In genomic region chr6:103798166-103798565, GRCh38 we compare ENCODE assay signal across 28 cellular contexts.
"Had no signal": no experiment of that assay in that cellular context is flagged by ENCODE, and none has a peak within 500 bp of the region (broad histone marks: within the 10 kb centered on the region; RNA-seq: fewer than 3 reads in every experiment).

No MANE protein-coding gene starts in this region.

- H3K27ac ChIP-seq: coronary artery, heart left ventricle, pancreas, prostate gland, uterus had no signal

- H3K27me3 Mint-ChIP-seq: activated B cell treated with CpG ODN at 0.5 μM for 24 hours; activated CD8-positive, alpha-beta memory T cell treated with anti-CD3 and anti-CD28 coated beads, Interleukin-2, amount 10 ng/mL, durations not matched to agents 7 days and 5 days; activated CD8-positive, alpha-beta T cell treated with anti-CD3 and anti-CD28 coated beads for 36 hours; central memory CD8-positive, alpha-beta T cell; naive B cell; stimulated activated memory B cell treated with anti-CD40 and anti-IgM and Interleukin-4, amounts not matched to agents 10 μg/mL and 1 μg/mL and 100 μg/mL, for 72 hours; stimulated activated naive CD8-positive, alpha-beta T cell treated with anti-CD3 and anti-CD28 coated beads, Interleukin-15, amount 100 ng/mL, for 72 hours had no signal

- H3K36me3 Mint-ChIP-seq: activated CD8-positive, alpha-beta memory T cell treated with anti-CD3 and anti-CD28 coated beads, Interleukin-2, amount 10 ng/mL, durations not matched to agents 7 days and 5 days; activated naive CD4-positive, alpha-beta T cell treated with anti-CD3 and anti-CD28 coated beads, Interleukin-2, amount 50 U/mL, for 72 hours; mesothelial cell of epicardium; naive B cell; stimulated activated memory B cell treated with anti-CD40 and anti-IgM and Interleukin-4, amounts not matched to agents 10 μg/mL and 1 μg/mL and 100 μg/mL, for 72 hours; type B pancreatic cell had no signal

- H3K36me3 ChIP-seq: heart left ventricle, pancreas, prostate gland, uterus had no signal

- H3K9me3 ChIP-seq: pancreas, prostate gland, uterus had no signal

- H3K4me2 ChIP-seq: smooth muscle cell had no signal

- H3K27ac Mint-ChIP-seq: activated B cell treated with CpG ODN at 0.5 μM for 24 hours; activated CD8-positive, alpha-beta memory T cell treated with anti-CD3 and anti-CD28 coated beads, Interleukin-2, amount 10 ng/mL, durations not matched to agents 7 days and 5 days; activated CD8-positive, alpha-beta T cell treated with anti-CD3 and anti-CD28 coated beads for 36 hours; activated naive CD4-positive, alpha-beta T cell treated with anti-CD3 and anti-CD28 coated beads, Interleukin-2, amount 50 U/mL, for 72 hours; activated T-cell treated with anti-CD3 and anti-CD28 coated beads, Interleukin-2, amount 50 U/mL, for 72 hours; mesothelial cell of epicardium; naive B cell; nephron progenitor cell; stimulated activated memory B cell treated with anti-CD40 and anti-IgM and Interleukin-4, amounts not matched to agents 10 μg/mL and 1 μg/mL and 100 μg/mL, for 72 hours; stimulated activated naive CD8-positive, alpha-beta T cell treated with anti-CD3 and anti-CD28 coated beads, Interleukin-15, amount 100 ng/mL, for 72 hours; T-helper 2 cell treated with Interferon-gamma antibody and Interleukin-4, amounts not matched to agents 5 μg/mL and 100 μg/mL, for 36 hours; type B pancreatic cell had no signal

- DNase-seq: activated B cell treated with CpG ODN at 0.5 μM for 24 hours; activated CD4-positive, alpha-beta T cell treated with anti-CD3 and anti-CD28 coated beads, Interleukin-2, amount 50 U/mL, for 1 hour; activated CD8-positive, alpha-beta memory T cell treated with anti-CD3 and anti-CD28 coated beads, Interleukin-2, amount 10 ng/mL, durations not matched to agents 7 days and 5 days; activated CD8-positive, alpha-beta T cell treated with anti-CD3 and anti-CD28 coated beads for 36 hours; activated naive CD4-positive, alpha-beta T cell; activated T-cell treated with anti-CD3 and anti-CD28 coated beads for 4 hours; activated T-cell treated with anti-CD3 and anti-CD28 coated beads, Interleukin-2, amount 50 U/mL, for 72 hours; effector memory CD4-positive, alpha-beta T cell; heart left ventricle; hypothalamus; naive B cell; nephron progenitor cell; pancreas; stimulated activated CD4-positive, alpha-beta T cell treated with anti-CD3 and anti-CD28 coated beads, Interleukin-1b, Interleukin-23, amount 100 ng/mL, for 48 hours; stimulated activated CD4-positive, alpha-beta T cell treated with anti-CD3 and anti-CD28 coated beads, Interleukin-4, amount 100 ng/mL, for 4 hours; stimulated activated CD8-positive, alpha-beta memory T cell treated with anti-CD3 and anti-CD28 coated beads, Interleukin-4, amount 100 ng/mL, for 48 hours; stimulated activated naive CD8-positive, alpha-beta T cell treated with anti-CD3 and anti-CD28 coated beads, Interleukin-15, amount 100 ng/mL, for 72 hours; uterus had no signal

- H3K4me3 Mint-ChIP-seq: activated B cell treated with CpG ODN at 0.5 μM for 24 hours; activated CD8-positive, alpha-beta memory T cell treated with anti-CD3 and anti-CD28 coated beads, Interleukin-2, amount 10 ng/mL, durations not matched to agents 7 days and 5 days; activated CD8-positive, alpha-beta T cell treated with anti-CD3 and anti-CD28 coated beads for 36 hours; activated T-cell treated with anti-CD3 and anti-CD28 coated beads, Interleukin-2, amount 50 U/mL, for 72 hours; central memory CD8-positive, alpha-beta T cell; mesothelial cell of epicardium; naive B cell; nephron progenitor cell; stimulated activated memory B cell treated with anti-CD40 and anti-IgM and Interleukin-4, amounts not matched to agents 10 μg/mL and 1 μg/mL and 100 μg/mL, for 72 hours; stimulated activated naive CD8-positive, alpha-beta T cell treated with anti-CD3 and anti-CD28 coated beads, Interleukin-15, amount 100 ng/mL, for 72 hours; T-helper 2 cell treated with Interferon-gamma antibody and Interleukin-4, amounts not matched to agents 5 μg/mL and 100 μg/mL, for 36 hours; type B pancreatic cell had no signal

- ATAC-seq: activated CD8-positive, alpha-beta memory T cell treated with anti-CD3 and anti-CD28 coated beads, Interleukin-2, amount 10 ng/mL, durations not matched to agents 7 days and 5 days; activated CD8-positive, alpha-beta T cell treated with anti-CD3 and anti-CD28 coated beads for 36 hours; activated naive CD4-positive, alpha-beta T cell treated with anti-CD3 and anti-CD28 coated beads, Interleukin-2, amount 50 U/mL, for 72 hours; activated T-cell treated with anti-CD3 and anti-CD28 coated beads, Interleukin-2, amount 50 U/mL, for 72 hours; heart left ventricle; pancreas; stimulated activated memory B cell treated with anti-CD40 and anti-IgM and Interleukin-4, amounts not matched to agents 10 μg/mL and 1 μg/mL and 100 μg/mL, for 72 hours; stimulated activated naive CD8-positive, alpha-beta T cell treated with anti-CD3 and anti-CD28 coated beads, Interleukin-15, amount 100 ng/mL, for 72 hours had no signal

- H3K4me3 ChIP-seq: coronary artery, dorsolateral prefrontal cortex, heart left ventricle, pancreas, prostate gland, smooth muscle cell, uterus had no signal

- H3K9me3 Mint-ChIP-seq: type B pancreatic cell had no signal

- H3K4me1 Mint-ChIP-seq: activated B cell treated with CpG ODN at 0.5 μM for 24 hours; activated CD8-positive, alpha-beta memory T cell treated with anti-CD3 and anti-CD28 coated beads, Interleukin-2, amount 10 ng/mL, durations not matched to agents 7 days and 5 days; central memory CD8-positive, alpha-beta T cell; mesothelial cell of epicardium; naive B cell; stimulated activated memory B cell treated with anti-CD40 and anti-IgM and Interleukin-4, amounts not matched to agents 10 μg/mL and 1 μg/mL and 100 μg/mL, for 72 hours; stimulated activated naive CD8-positive, alpha-beta T cell treated with anti-CD3 and anti-CD28 coated beads, Interleukin-15, amount 100 ng/mL, for 72 hours had no signal

- H3K27me3 ChIP-seq: heart left ventricle, pancreas, uterus had no signal

- H3K4me1 ChIP-seq: heart left ventricle, pancreas, prostate gland, uterus had no signal
